ENCODE assay signal across 19 cellular contexts in genomic region chr9:109974918-109975276, GRCh38.
DNase-seq lines count a peak whose midpoint lies in the region; ATAC-seq and TF ChIP-seq lines count a peak whose summit lies in the region.
"Had no signal": no experiment of that assay in that cellular context is flagged by ENCODE, and none has a peak within 500 bp of the region (broad histone marks: within the 10 kb centered on the region; RNA-seq: fewer than 3 reads in every experiment).

No MANE protein-coding gene starts in this region.

- H3K4me3 Mint-ChIP-seq in activated T-helper 1 cell treated with anti-CD3 and anti-CD28 coated beads, Interleukin-12 subunit alpha, Interleukin-12 subunit beta, Interleukin-2, Interleukin-4 antibody, amounts not matched to agents 30 ng/mL and 10 ng/mL and 1 ng/mL, durations not matched to agents 14 hours and 24 hours and 36 hours = peak overlapping the region; percentile 6
- no peak overlapping the region for H3K4me3 Mint-ChIP-seq in nephron progenitor cell
- H3K4me3 Mint-ChIP-seq: activated CD8-positive, alpha-beta T cell treated with anti-CD3 and anti-CD28 coated beads for 36 hours; activated naive CD4-positive, alpha-beta T cell treated with anti-CD3 and anti-CD28 coated beads, Interleukin-2, amount 50 U/mL, for 24 hours; neural crest cell had no signal

- DNase-seq in activated T-helper 1 cell treated with anti-CD3 and anti-CD28 coated beads, Interleukin-12 subunit alpha, Interleukin-12 subunit beta, Interleukin-2, Interleukin-4 antibody, amounts not matched to agents 30 ng/mL and 10 ng/mL and 1 ng/mL, durations not matched to agents 14 hours and 24 hours and 36 hours (ENCODE audit: low spot score) = no peak
- DNase-seq in nephron progenitor cell (no peak), psoas muscle (no peak), Peyer's patch (no peak)
- DNase-seq: effector CD8-positive, alpha-beta T cell; NCI-H524 treated with DMSO at 0.1 percent for 48 hours; right lobe of liver; T-helper 9 cell; uterus had no signal

- H3K27me3 Mint-ChIP-seq in activated T-helper 1 cell treated with anti-CD3 and anti-CD28 coated beads, Interleukin-12 subunit alpha, Interleukin-12 subunit beta, Interleukin-2, Interleukin-4 antibody, amounts not matched to agents 30 ng/mL and 10 ng/mL and 1 ng/mL, durations not matched to agents 14 hours and 24 hours and 36 hours (ENCODE audit: insufficient read depth) = no peaks in the 10 kb centered on the region
- H3K27me3 Mint-ChIP-seq in nephron progenitor cell (ENCODE audit: low read depth, poor library complexity) = no peaks in the 10 kb centered on the region
- H3K27me3 Mint-ChIP-seq: activated CD8-positive, alpha-beta T cell treated with anti-CD3 and anti-CD28 coated beads for 36 hours; activated naive CD4-positive, alpha-beta T cell treated with anti-CD3 and anti-CD28 coated beads, Interleukin-2, amount 50 U/mL, for 24 hours had no signal

- peaks cover 2% of the 10 kb centered on the region for H3K9me3 Mint-ChIP-seq in activated T-helper 1 cell treated with anti-CD3 and anti-CD28 coated beads, Interleukin-12 subunit alpha, Interleukin-12 subunit beta, Interleukin-2, Interleukin-4 antibody, amounts not matched to agents 30 ng/mL and 10 ng/mL and 1 ng/mL, durations not matched to agents 14 hours and 24 hours and 36 hours
- H3K9me3 Mint-ChIP-seq in nephron progenitor cell = no peaks in the 10 kb centered on the region
- H3K9me3 Mint-ChIP-seq: activated CD8-positive, alpha-beta T cell treated with anti-CD3 and anti-CD28 coated beads for 36 hours; activated naive CD4-positive, alpha-beta T cell treated with anti-CD3 and anti-CD28 coated beads, Interleukin-2, amount 50 U/mL, for 24 hours had no signal

- H3K36me3 Mint-ChIP-seq in activated T-helper 1 cell treated with anti-CD3 and anti-CD28 coated beads, Interleukin-12 subunit alpha, Interleukin-12 subunit beta, Interleukin-2, Interleukin-4 antibody, amounts not matched to agents 30 ng/mL and 10 ng/mL and 1 ng/mL, durations not matched to agents 14 hours and 24 hours and 36 hours (ENCODE audit: low read depth) = peaks cover 7% of the 10 kb centered on the region
- no peaks in the 10 kb centered on the region for H3K36me3 Mint-ChIP-seq in nephron progenitor cell (ENCODE audit: low read depth)
- H3K36me3 Mint-ChIP-seq: activated naive CD4-positive, alpha-beta T cell treated with anti-CD3 and anti-CD28 coated beads, Interleukin-2, amount 50 U/mL, for 24 hours had no signal

- 94 to 97% (median 96%) methylated on average over 4 of the region's 4 CpGs for WGBS in psoas muscle, 3 donors

- H3K9me3 ChIP-seq in psoas muscle (no peaks in the 10 kb centered on the region), Peyer's patch (no peaks in the 10 kb centered on the region)
- H3K9me3 ChIP-seq: lower lobe of right lung, right lobe of liver, uterus had no signal

- peak overlapping the region; percentile 72 for H3K27ac Mint-ChIP-seq in activated T-helper 1 cell treated with anti-CD3 and anti-CD28 coated beads, Interleukin-12 subunit alpha, Interleukin-12 subunit beta, Interleukin-2, Interleukin-4 antibody, amounts not matched to agents 30 ng/mL and 10 ng/mL and 1 ng/mL, durations not matched to agents 14 hours and 24 hours and 36 hours
- no peak overlapping the region for H3K27ac Mint-ChIP-seq in nephron progenitor cell
- H3K27ac Mint-ChIP-seq: activated naive CD4-positive, alpha-beta T cell treated with anti-CD3 and anti-CD28 coated beads, Interleukin-2, amount 50 U/mL, for 24 hours had no signal

- H3K4me1 Mint-ChIP-seq in activated T-helper 1 cell treated with anti-CD3 and anti-CD28 coated beads, Interleukin-12 subunit alpha, Interleukin-12 subunit beta, Interleukin-2, Interleukin-4 antibody, amounts not matched to agents 30 ng/mL and 10 ng/mL and 1 ng/mL, durations not matched to agents 14 hours and 24 hours and 36 hours (ENCODE audit: low read depth) = peaks cover 80% of the 10 kb centered on the region
- peaks cover 14% of the 10 kb centered on the region for H3K4me1 Mint-ChIP-seq in nephron progenitor cell

- no peak for TF ChIP-seq CTCF in nephron progenitor cell (IDR thresholded peaks at IDR 0.05)
- no peak for TF ChIP-seq CTCF in psoas muscle (IDR thresholded peaks at IDR 0.05)
- TF ChIP-seq CTCF in Peyer's patch (IDR thresholded peaks at IDR 0.05) = no peak

- H3K4me3 ChIP-seq in psoas muscle (no peak overlapping the region), Peyer's patch (no peak overlapping the region)
- H3K4me3 ChIP-seq: lower lobe of right lung, right lobe of liver, uterus had no signal

- H3K27ac ChIP-seq in psoas muscle (no peak overlapping the region), Peyer's patch (peak overlapping the region in 2 of 4 donors; percentile 42 to 78)
- H3K27ac ChIP-seq: C4-2B, KMS-11, lower lobe of right lung, RWPE1, uterus had no signal

- H3K27me3 ChIP-seq in psoas muscle (ENCODE audit: insufficient read depth in 3 of 3, low read length in 2 of 3) (no peaks in the 10 kb centered on the region), Peyer's patch (no peaks in the 10 kb centered on the region)
- H3K27me3 ChIP-seq: right lobe of liver, uterus had no signal

- TF ChIP-seq POLR2A in Peyer's patch (IDR thresholded peaks at IDR 0.05) = no peak

- no peaks in the 10 kb centered on the region for H3K4me1 ChIP-seq in psoas muscle
- peaks cover 0 to 16% (median 2%) of the 10 kb centered on the region in 4 donors for H3K4me1 ChIP-seq in Peyer's patch
- H3K4me1 ChIP-seq: uterus had no signal

- peak; percentile 7 for ATAC-seq in GM18861 (IDR thresholded peaks at IDR 0.05; ENCODE audit: unreplicated experiment)
- peak; percentile 3 for ATAC-seq in GM19397 (IDR thresholded peaks at IDR 0.05; ENCODE audit: unreplicated experiment)
- ATAC-seq in HG02884 (IDR thresholded peaks at IDR 0.05; ENCODE audit: unreplicated experiment) = peak; percentile 3
- ATAC-seq in psoas muscle = no peak

- intact Hi-C loops in activated T-helper 1 cell treated with anti-CD3 and anti-CD28 coated beads, Interleukin-12 subunit alpha, Interleukin-12 subunit beta, Interleukin-2, Interleukin-4 antibody, amounts not matched to agents 30 ng/mL and 10 ng/mL and 1 ng/mL, durations not matched to agents 14 hours and 24 hours and 36 hours (cut with micrococcal nuclease) = loop anchor here (1.0 to 5.0 kb wide), 13 partner anchors 25 to 873 kb away; no protein-coding TSS in a partner anchor
- intact Hi-C loops in psoas muscle (cut with DNase I) = no loop called here

- H3K36me3 ChIP-seq in psoas muscle (ENCODE audit: insufficient read depth in 1 of 2, low read depth in 1 of 2) (no peaks in the 10 kb centered on the region), Peyer's patch (no peaks in the 10 kb centered on the region)
- H3K36me3 ChIP-seq: lower lobe of right lung, right lobe of liver, uterus had no signal

Comparison
In these comparisons a context has a peak if more than half of its experiments do, and no peak if none do; other contexts are left out.
1. ATAC-seq: peak in GM18861 (single experiment), GM19397 (single experiment) and HG02884 (single experiment); none in psoas muscle (0 of 4).